8 cellular contexts compared by ENCODE assay signal in the genomic region with DNA sequence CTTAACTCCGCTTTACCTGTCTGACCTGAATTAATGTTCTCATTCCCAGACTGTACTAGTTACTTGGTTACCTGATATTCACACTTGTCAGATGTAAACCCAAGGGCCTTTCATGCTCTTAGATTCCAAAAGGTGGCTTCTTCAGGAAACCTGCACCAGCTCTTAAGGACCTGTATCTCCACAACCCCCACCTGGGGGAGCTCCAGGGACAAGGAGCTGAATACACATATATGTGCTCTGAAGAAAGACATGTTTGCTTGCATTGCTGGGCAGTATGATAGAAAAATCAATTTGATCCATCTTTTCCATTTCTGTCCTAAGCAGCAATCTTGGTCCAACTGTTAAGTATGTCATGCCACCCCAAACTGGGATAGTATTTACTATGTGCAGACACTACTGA.
DNase-seq lines count a peak whose midpoint lies in the region; ATAC-seq and TF ChIP-seq lines count a peak whose summit lies in the region.

No MANE protein-coding gene starts in this region.

- no peaks in the 10 kb centered on the region for H3K9me3 ChIP-seq in prostate gland

- intact Hi-C loops in activated CD4-positive, alpha-beta memory T cell treated with anti-CD3 and anti-CD28 coated beads for 36 hours (cut with micrococcal nuclease), result loop anchor here (1.0 kb wide), 1 partner anchor 76 kb away; no protein-coding TSS in a partner anchor
- intact Hi-C loops in prostate gland (cut with DNase I), result no loop called here

- TF ChIP-seq POLR2A in prostate gland (IDR thresholded peaks at IDR 0.05), result no peak

- H3K27me3 Mint-ChIP-seq in activated CD4-positive, alpha-beta memory T cell treated with anti-CD3 and anti-CD28 coated beads for 36 hours, result peaks cover 15% of the 10 kb centered on the region
- peaks cover 12% of the 10 kb centered on the region for H3K27me3 Mint-ChIP-seq in activated CD4-positive, alpha-beta memory T cell treated with anti-CD3 and anti-CD28 coated beads, Interleukin-2, amount 10 ng/mL, durations not matched to agents 7 days and 5 days

- CTCF ChIA-PET in activated CD4-positive, alpha-beta memory T cell treated with anti-CD3 and anti-CD28 coated beads for 36 hours (lab: Charles Lee), result interaction anchor here (1.2 kb wide), 1 partner anchor 350 kb away, joined by 5 read pairs; no protein-coding TSS in a partner anchor
- CTCF ChIA-PET in activated CD4-positive, alpha-beta memory T cell treated with anti-CD3 and anti-CD28 coated beads, Interleukin-2, amount 10 ng/mL, durations not matched to agents 7 days and 5 days (lab: Charles Lee), result interaction anchor here (1.2 to 1.3 kb wide), 2 partner anchors 75 to 350 kb away, joined by 4 to 5 read pairs; no protein-coding TSS in a partner anchor

- H3K4me1 ChIP-seq in prostate gland (replicated peaks), result no peaks in the 10 kb centered on the region

- no peaks in the 10 kb centered on the region for H3K4me1 Mint-ChIP-seq in activated CD4-positive, alpha-beta memory T cell treated with anti-CD3 and anti-CD28 coated beads for 36 hours (ENCODE audit: low read depth)
- no peaks in the 10 kb centered on the region for H3K4me1 Mint-ChIP-seq in activated CD4-positive, alpha-beta memory T cell treated with anti-CD3 and anti-CD28 coated beads, Interleukin-2, amount 10 ng/mL, durations not matched to agents 7 days and 5 days

- no peak overlapping the region for H3K27ac ChIP-seq in prostate gland

- H3K4me3 ChIP-seq in prostate gland, result no peak overlapping the region

- H3K36me3 Mint-ChIP-seq in activated CD4-positive, alpha-beta memory T cell treated with anti-CD3 and anti-CD28 coated beads for 36 hours, result no peaks in the 10 kb centered on the region
- no peaks in the 10 kb centered on the region for H3K36me3 Mint-ChIP-seq in activated CD4-positive, alpha-beta memory T cell treated with anti-CD3 and anti-CD28 coated beads, Interleukin-2, amount 10 ng/mL, durations not matched to agents 7 days and 5 days (ENCODE audit: low read depth)

- no peaks in the 10 kb centered on the region for H3K36me3 ChIP-seq in prostate gland

- peak; percentile 60 for ATAC-seq in HG03521 (IDR thresholded peaks at IDR 0.05; ENCODE audit: unreplicated experiment)

- DNase-seq in activated CD4-positive, alpha-beta memory T cell treated with anti-CD3 and anti-CD28 coated beads for 36 hours, result peak; percentile 20
- DNase-seq in activated CD4-positive, alpha-beta memory T cell treated with anti-CD3 and anti-CD28 coated beads, Interleukin-2, amount 10 ng/mL, durations not matched to agents 7 days and 5 days, result no peak
- peak; percentile 7 for DNase-seq in UCSD-AML1 (lab: John Stamatoyannopoulos, UW; ENCODE audit: unreplicated experiment)
- DNase-seq in renal cortical epithelial cell (ENCODE audit: low read depth), result peak; percentile 46
- DNase-seq in prostate gland (ENCODE audit: low spot score), result no peak
- no peak for DNase-seq in globus pallidus (ENCODE audit: low spot score)
- no peak for DNase-seq in C1 segment of cervical spinal cord (lab: John Stamatoyannopoulos, UW)

- H3K27me3 ChIP-seq in prostate gland (replicated peaks; ENCODE audit: insufficient read depth), result no peaks in the 10 kb centered on the region

- H3K4me3 Mint-ChIP-seq in activated CD4-positive, alpha-beta memory T cell treated with anti-CD3 and anti-CD28 coated beads for 36 hours, result no peak overlapping the region
- H3K4me3 Mint-ChIP-seq in activated CD4-positive, alpha-beta memory T cell treated with anti-CD3 and anti-CD28 coated beads, Interleukin-2, amount 10 ng/mL, durations not matched to agents 7 days and 5 days, result no peak overlapping the region

- H3K27ac Mint-ChIP-seq in activated CD4-positive, alpha-beta memory T cell treated with anti-CD3 and anti-CD28 coated beads for 36 hours, result no peak overlapping the region
- H3K27ac Mint-ChIP-seq in activated CD4-positive, alpha-beta memory T cell treated with anti-CD3 and anti-CD28 coated beads, Interleukin-2, amount 10 ng/mL, durations not matched to agents 7 days and 5 days, result no peak overlapping the region

- TF ChIP-seq CTCF in prostate gland (IDR thresholded peaks at IDR 0.05), result no peak

- WGBS in prostate gland, result 89% methylated on average over 1 of the region's 1 CpG

- H3K9me3 Mint-ChIP-seq in activated CD4-positive, alpha-beta memory T cell treated with anti-CD3 and anti-CD28 coated beads for 36 hours, result no peaks in the 10 kb centered on the region
- H3K9me3 Mint-ChIP-seq in activated CD4-positive, alpha-beta memory T cell treated with anti-CD3 and anti-CD28 coated beads, Interleukin-2, amount 10 ng/mL, durations not matched to agents 7 days and 5 days, result no peaks in the 10 kb centered on the region

- POLR2A ChIA-PET in activated CD4-positive, alpha-beta memory T cell treated with anti-CD3 and anti-CD28 coated beads for 36 hours (lab: Charles Lee), result no interaction called here
- POLR2A ChIA-PET in activated CD4-positive, alpha-beta memory T cell treated with anti-CD3 and anti-CD28 coated beads, Interleukin-2, amount 10 ng/mL, durations not matched to agents 7 days and 5 days (lab: Charles Lee), result interaction anchor here (0.6 kb wide), 1 partner anchor 68 kb away, joined by 3 read pairs; no protein-coding TSS in a partner anchor

Comparison
In these comparisons a context has a peak if more than half of its experiments do, and no peak if none do; other contexts are left out.
1. DNase-seq: peak in activated CD4-positive, alpha-beta memory T cell treated with anti-CD3 and anti-CD28 coated beads for 36 hours (single experiment), UCSD-AML1 (single experiment) and renal cortical epithelial cell (single experiment); none in activated CD4-positive, alpha-beta memory T cell treated with anti-CD3 and anti-CD28 coated beads, Interleukin-2, amount 10 ng/mL, durations not matched to agents 7 days and 5 days (single experiment), prostate gland (single experiment), globus pallidus (single experiment) and C1 segment of cervical spinal cord (0 of 14).